ENCODE assay signal across 11 cellular contexts in the genomic region with DNA sequence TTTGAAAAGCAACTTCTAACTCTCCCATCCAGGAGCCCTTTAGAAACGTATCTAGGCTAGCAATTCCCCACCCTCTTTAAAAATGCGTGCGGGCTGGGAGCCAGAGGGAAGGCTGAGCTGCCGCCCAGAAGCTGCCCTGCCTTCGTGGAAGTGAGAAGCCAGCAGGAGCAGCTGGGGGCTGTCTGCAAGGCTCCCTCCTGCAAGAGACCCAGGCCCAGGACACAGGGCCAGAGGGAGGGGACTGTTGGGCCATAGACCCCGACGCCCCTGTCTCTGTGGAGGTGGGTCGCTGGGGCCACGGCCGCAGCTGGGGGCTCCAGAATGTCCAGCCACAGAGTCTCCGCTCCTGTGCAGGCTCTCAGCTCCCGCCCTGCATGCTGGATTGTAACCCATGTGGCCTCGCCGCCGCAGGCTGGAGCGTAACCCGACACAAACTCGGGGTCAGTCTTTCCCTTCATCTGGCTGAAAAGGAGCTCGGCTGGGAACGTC. TPM values are rescaled to one million over a fixed set of nuclear protein-coding genes. Genes with fewer than 3 reads are reported as not detected.
DNase-seq lines count a peak whose midpoint lies in the region; ATAC-seq and TF ChIP-seq lines count a peak whose summit lies in the region.
"Had no signal": no experiment of that assay in that cellular context is flagged by ENCODE, and none has a peak within 500 bp of the region (broad histone marks: within the 10 kb centered on the region; RNA-seq: fewer than 3 reads in every experiment).

No MANE protein-coding gene starts in this region.

- H3K79me1 ChIP-seq in mesendoderm (ENCODE audit: low read length), result no peaks in the 10 kb centered on the region

- H3K27me3 ChIP-seq in mesendoderm (ENCODE audit: insufficient read depth, low read length, poor library complexity), result no peaks in the 10 kb centered on the region

- DNase-seq in HT-29 (ENCODE audit: low spot score), result peak; percentile 5
- DNase-seq in endothelial cell (ENCODE audit: low spot score), result no peak
- no peak for DNase-seq in mesendoderm
- DNase-seq in stromal cell of bone marrow (ENCODE audit: low read depth), result peak; percentile 45
- no peak for DNase-seq in NCI-H2171 (lab: John Stamatoyannopoulos, UW)
- DNase-seq: MV-4-11, occipital lobe had no signal

- H3K23ac ChIP-seq in mesendoderm (ENCODE audit: low read length), result no peak overlapping the region

- no peaks in the 10 kb centered on the region for H3K36me3 ChIP-seq in mesendoderm (ENCODE audit: control insufficient read depth, insufficient read depth, low read length)

- H3K27ac Mint-ChIP-seq in endothelial cell (ENCODE audit: unreplicated experiment), result peak overlapping the region; percentile 96
- H3K27ac Mint-ChIP-seq: activated naive CD8-positive, alpha-beta T cell had no signal

- peaks cover 21% of the 10 kb centered on the region for H3K27me3 Mint-ChIP-seq in endothelial cell (ENCODE audit: unreplicated experiment)
- H3K27me3 Mint-ChIP-seq: activated naive CD8-positive, alpha-beta T cell had no signal

- no peak overlapping the region for H3K4me3 ChIP-seq in mesendoderm (ENCODE audit: low read length)

- no CpG with 5 or more reads among the region's 20 CpGs for WGBS in mesendoderm (ENCODE audit: extremely low coverage, insufficient coverage, low lambda C conversion rate)

- H3K4ac ChIP-seq in mesendoderm (ENCODE audit: low read depth, low read length), result no peak overlapping the region

- no peak overlapping the region for H3K4me3 Mint-ChIP-seq in endothelial cell (ENCODE audit: unreplicated experiment)

- no peak overlapping the region for H3K9ac ChIP-seq in mesendoderm (ENCODE audit: low read length)

- H2AK5ac ChIP-seq in mesendoderm (ENCODE audit: low read length), result no peak overlapping the region

- peaks cover 8% of the 10 kb centered on the region for H3K9me3 Mint-ChIP-seq in endothelial cell (ENCODE audit: unreplicated experiment)

- no peak overlapping the region for H3K18ac ChIP-seq in mesendoderm (ENCODE audit: low read length)

- ATAC-seq in GM19023 (IDR thresholded peaks at IDR 0.05; ENCODE audit: unreplicated experiment) (no peak), GM18907 (IDR thresholded peaks at IDR 0.05; ENCODE audit: unreplicated experiment) (no peak), GM19035 (IDR thresholded peaks at IDR 0.05; ENCODE audit: unreplicated experiment) (no peak)

- no peak for TF ChIP-seq CTCF in endothelial cell (IDR thresholded peaks at IDR 0.05; ENCODE audit: unreplicated experiment)

- H3K36me3 Mint-ChIP-seq in endothelial cell (ENCODE audit: low read depth, unreplicated experiment), result peaks cover 11% of the 10 kb centered on the region
- H3K36me3 Mint-ChIP-seq: activated naive CD8-positive, alpha-beta T cell had no signal

- no peak overlapping the region for H4K5ac ChIP-seq in mesendoderm (ENCODE audit: low read length)

- no peaks in the 10 kb centered on the region for H3K79me2 ChIP-seq in mesendoderm (ENCODE audit: control insufficient read depth, insufficient read depth, low read length)

- no peaks in the 10 kb centered on the region for H3K4me1 ChIP-seq in mesendoderm (ENCODE audit: control insufficient read depth, low read depth, low read length)

- H3K4me1 Mint-ChIP-seq in endothelial cell (ENCODE audit: unreplicated experiment), result peaks cover 32% of the 10 kb centered on the region

- no peak overlapping the region for H3K4me2 ChIP-seq in mesendoderm (ENCODE audit: low read length)

- no peak overlapping the region for H3K27ac ChIP-seq in mesendoderm (ENCODE audit: low read depth, low read length)

- peak overlapping the region; percentile 0 for H3K56ac ChIP-seq in mesendoderm (ENCODE audit: low read length)

- H4K8ac ChIP-seq in mesendoderm (ENCODE audit: low read depth, low read length), result no peak overlapping the region

- H2BK5ac ChIP-seq in mesendoderm (ENCODE audit: low read length), result no peak overlapping the region

- H2BK120ac ChIP-seq in mesendoderm (ENCODE audit: low read depth, low read length), result no peak overlapping the region

- no peak overlapping the region for H2BK15ac ChIP-seq in mesendoderm (replicated peaks; ENCODE audit: low read depth)

RNA-seq across cellular contexts. Expression of gene COL6A2, which starts 31.0 kb away (rescaled TPM):
- total RNA-seq in HT-29 (2014; rRNA removed; shearing (Covaris generic)), result not detected in 2 replicates
- 378 TPM for total RNA-seq in endothelial cell (ENCODE audit: unreplicated experiment)
- polyA plus RNA-seq in mesendoderm (2013, experiment 1 of 2), result 67.9 TPM
- polyA plus RNA-seq in mesendoderm (2013, experiment 2 of 2), result 67.5 TPM

Comparison
In these comparisons a context has a peak if more than half of its experiments do, and no peak if none do; other contexts are left out.
1. DNase-seq: peak in HT-29 (single experiment) and stromal cell of bone marrow (single experiment); none in endothelial cell (single experiment), mesendoderm (single experiment) and NCI-H2171 (single experiment).
2. RNA of gene COL6A2, which starts 31.0 kb away (total RNA-seq): 378 TPM in endothelial cell (single experiment); not detected in HT-29; every median in the first group is over 100 times any median in the second.